1 cellular context compared by ENCODE assay signal in genomic region chr10:71755179-71755879, GRCh38.
TF ChIP-seq lines count a peak whose summit lies in the region.

No MANE protein-coding gene starts in this region.

TF ChIP-seq in K562, 482 proteins besides CTCF, POLR2A, EP300 and RAD21:
- TF ChIP-seq RREB1 (CRISPR knock-in tag; IDR thresholded peaks at IDR 0.05) (no peak), ELF2 (CRISPR knock-in tag; IDR thresholded peaks at IDR 0.05) (0 out of 2 replicates have a peak, but pooled peaks have one; percentile 37), GMEB1 (CRISPR knock-in tag; IDR thresholded peaks at IDR 0.05) (0 out of 2 replicates have a peak, but pooled peaks have one; percentile 1), TFE3 (CRISPR knock-in tag; IDR thresholded peaks at IDR 0.05) (no peak), EZH2 (IDR thresholded peaks at IDR 0.05; ENCODE audit: borderline replicate concordance, low read depth, low read length) (no peak), ZNF197 (CRISPR knock-in tag; IDR thresholded peaks at IDR 0.05; ENCODE audit: low read depth) (0 out of 2 replicates have a peak, but pooled peaks have one; percentile 60), CREB3 (tag; conservative IDR thresholded peaks at IDR 0.05; ENCODE audit: low read depth) (no peak), E4F1 (CRISPR knock-in tag; IDR thresholded peaks at IDR 0.05; ENCODE audit: borderline replicate concordance) (0 out of 2 replicates have a peak, but pooled peaks have one; percentile 20), POLR2H (tag; IDR thresholded peaks at IDR 0.05; ENCODE audit: low read depth) (0 out of 2 replicates have a peak, but pooled peaks have one; percentile 9)
TF ChIP-seq in K562: peak in this region for 5.
